Comparison of ENCODE assay signal across 2 cellular contexts in genomic region chr20:11891081-11891826, GRCh38.
A peak's percentile ranks its signal among the peaks of the same experiment; 100 is the strongest.
TF ChIP-seq lines count a peak whose summit lies in the region.

No MANE protein-coding gene starts in this region.

TF ChIP-seq in A549, 52 proteins besides CTCF, POLR2A, EP300 and RAD21 (continued from another document):
- TF ChIP-seq HMGXB4 (CRISPR knock-in tag; IDR thresholded peaks at IDR 0.05; ENCODE audit: borderline replicate concordance) (no peak), ZNF302 (CRISPR knock-in tag; IDR thresholded peaks at IDR 0.05) (no peak), USF2 (IDR thresholded peaks at IDR 0.05) (no peak), HES2 (IDR thresholded peaks at IDR 0.05) (no peak), KDM1A (IDR thresholded peaks at IDR 0.05; ENCODE audit: low read depth) (no peak), NFE2L2 (conservative IDR thresholded peaks at IDR 0.05; ENCODE audit: low read length) (no peak), RNF2 (IDR thresholded peaks at IDR 0.05; ENCODE audit: borderline replicate concordance, low read depth) (no peak), BCL3 (IDR thresholded peaks at IDR 0.05) (peak; percentile 70; the same call in 1 of the 3 replicates)

TF ChIP-seq in GM12878, 131 proteins besides CTCF, POLR2A, EP300 and RAD21 (continued from another document):
- TF ChIP-seq DPF2 (IDR thresholded peaks at IDR 0.05) (0 out of 2 replicates have a peak, but pooled peaks have one; percentile 33), CHD2 (IDR thresholded peaks at IDR 0.05; ENCODE audit: borderline replicate concordance, low read depth, low read length) (no peak), NFIC (IDR thresholded peaks at IDR 0.05; ENCODE audit: low read depth, low read length) (no peak), ZNF687 (IDR thresholded peaks at IDR 0.05) (no peak), HDGF (IDR thresholded peaks at IDR 0.05) (no peak), LARP7 (IDR thresholded peaks at IDR 0.05) (peak; percentile 25; the same call in 1 of the 2 replicates), NR2F1 (conservative IDR thresholded peaks at IDR 0.05) (peak; percentile 59; the same call in 1 of the 2 replicates), SPI1 (IDR thresholded peaks at IDR 0.05; ENCODE audit: borderline replicate concordance, insufficient read depth, low read depth, low read length) (no peak), E4F1 (IDR thresholded peaks at IDR 0.05; ENCODE audit: borderline replicate concordance, partially characterized antibody) (no peak), POLR2AphosphoS2 (IDR thresholded peaks at IDR 0.05; ENCODE audit: low read depth, low read length) (no peak), USF2 (IDR thresholded peaks at IDR 0.05; ENCODE audit: borderline replicate concordance, low read depth, low read length) (no peak), ZBTB33 (IDR thresholded peaks at IDR 0.05) (no peak)
TF ChIP-seq in GM12878: peak in this region for 5.
